In the genomic region with DNA sequence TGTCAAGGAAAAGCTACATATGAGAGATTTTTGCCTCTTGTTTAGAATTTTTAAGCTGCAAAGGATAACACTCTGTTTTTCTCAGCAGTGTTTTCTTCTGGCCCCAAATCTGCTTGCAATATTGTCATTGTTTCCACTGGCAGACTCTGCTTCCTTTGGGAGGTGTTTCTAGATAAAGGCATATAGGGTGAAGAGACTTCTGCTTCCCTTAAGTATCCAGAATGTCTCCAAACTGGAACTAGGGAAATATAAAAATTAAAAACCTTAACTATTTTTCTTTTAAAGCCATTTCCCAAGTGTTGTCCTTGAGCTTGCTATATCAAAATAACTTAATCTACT, we compare ENCODE assay signal across 18 cellular contexts. TPM values are rescaled to one million over a fixed set of nuclear protein-coding genes. Genes with fewer than 3 reads are reported as not detected.
DNase-seq lines count a peak whose midpoint lies in the region; ATAC-seq, FAIRE-seq and TF ChIP-seq lines count a peak whose summit lies in the region.
"Had no signal": no experiment of that assay in that cellular context is flagged by ENCODE, and none has a peak within 500 bp of the region (broad histone marks: within the 10 kb centered on the region; RNA-seq: fewer than 3 reads in every experiment).

No MANE protein-coding gene starts in this region.

- POLR2A ChIA-PET in endothelial cell of umbilical vein (lab: Charles Lee), result no interaction called here
- POLR2A ChIA-PET in CD8-positive, alpha-beta memory T cell (lab: Charles Lee), result no interaction called here

- H4K20me1 ChIP-seq in endothelial cell of umbilical vein (replicated peaks; ENCODE audit: control insufficient read depth, extremely low read depth, insufficient read depth, low read length), result no peaks in the 10 kb centered on the region

- dilution Hi-C loops in endothelial cell of umbilical vein (cut with MboI; ENCODE audit: extremely low pct_ligation_motif_present, low sequenced_read_pairs), result no loop called here

- TF ChIP-seq CTCF in VCaP (conservative IDR thresholded peaks at IDR 0.05) (no peak), endothelial cell of umbilical vein (IDR thresholded peaks at IDR 0.05; ENCODE audit: extremely low read depth in 1 of 2, insufficient read depth in 1 of 2, low read depth in 1 of 2, low read length in 2 of 2) (no peak), lower leg skin (IDR thresholded peaks at IDR 0.05) (no peak)

- H3K9me1 ChIP-seq in endothelial cell of umbilical vein (replicated peaks; ENCODE audit: control insufficient read depth, extremely low read depth, insufficient read depth, low read length), result no peaks in the 10 kb centered on the region

- no peak for DNase-seq in stimulated activated naive CD8-positive, alpha-beta T cell treated with anti-CD3 and anti-CD28 coated beads, Interleukin-15, Interleukin-2, amounts not matched to agents 100 U/mL and 50 U/mL, for 24 hours
- DNase-seq in endothelial cell of umbilical vein (ENCODE audit: low read depth, low spot score) (peak; percentile 39), retina (no peak), lower leg skin (ENCODE audit: low spot score in 2 of 2) (no peak)
- DNase-seq in CD8-positive, alpha-beta memory T cell, result no peak
- DNase-seq: BE2C; CD4-positive, alpha-beta memory T cell; COR-L47; H7 had no signal

- TF ChIP-seq POLR2A in endothelial cell of umbilical vein (IDR thresholded peaks at IDR 0.05; ENCODE audit: low read depth, low read length), result no peak
- no peak for TF ChIP-seq POLR2A in lower leg skin (IDR thresholded peaks at IDR 0.05)

- no peaks in the 10 kb centered on the region for H3K4me1 ChIP-seq in endothelial cell of umbilical vein (ENCODE audit: control insufficient read depth, extremely low read depth, insufficient read depth, low read length)
- no peaks in the 10 kb centered on the region for H3K4me1 ChIP-seq in CD8-positive, alpha-beta memory T cell (ENCODE audit: insufficient read depth, low read length)
- H3K4me1 ChIP-seq: BE2C had no signal

- no peaks in the 10 kb centered on the region for H3K36me3 Mint-ChIP-seq in stimulated activated naive CD8-positive, alpha-beta T cell treated with anti-CD3 and anti-CD28 coated beads, Interleukin-15, Interleukin-2, amounts not matched to agents 100 ng/mL and 50 ng/mL, for 24 hours (ENCODE audit: low read depth)
- no peaks in the 10 kb centered on the region for H3K36me3 Mint-ChIP-seq in CD8-positive, alpha-beta memory T cell
- H3K36me3 Mint-ChIP-seq: CD4-positive, alpha-beta memory T cell had no signal

- no peak overlapping the region for H3K9ac ChIP-seq in endothelial cell of umbilical vein (replicated peaks; ENCODE audit: extremely low read depth, insufficient read depth, low read length)

- H3K4me2 ChIP-seq in endothelial cell of umbilical vein (ENCODE audit: insufficient read depth, low read length), result no peak overlapping the region
- H3K4me2 ChIP-seq: GM23338 had no signal

- H3K27ac ChIP-seq in VCaP, result peak overlapping the region; percentile 58
- H3K27ac ChIP-seq in endothelial cell of umbilical vein (ENCODE audit: insufficient read depth, low read depth, low read length), result no peak overlapping the region
- no peak overlapping the region for H3K27ac ChIP-seq in CD8-positive, alpha-beta memory T cell (ENCODE audit: low read depth, low read length)
- H3K27ac ChIP-seq: C4-2B, HL-60 had no signal

- no peaks in the 10 kb centered on the region for H3K9me3 ChIP-seq in endothelial cell of umbilical vein (replicated peaks; ENCODE audit: control insufficient read depth, insufficient read depth, low read length)
- no peaks in the 10 kb centered on the region for H3K9me3 ChIP-seq in CD8-positive, alpha-beta memory T cell (ENCODE audit: low read length)
- H3K9me3 ChIP-seq: BE2C had no signal

- no peaks in the 10 kb centered on the region for H3K79me2 ChIP-seq in endothelial cell of umbilical vein (ENCODE audit: control insufficient read depth, insufficient read depth, low read length)

- peak overlapping the region; percentile 53 for H2AFZ ChIP-seq in endothelial cell of umbilical vein (ENCODE audit: low read depth, low read length)
- H2AFZ ChIP-seq: GM23338 had no signal

- no peaks in the 10 kb centered on the region for H3K4me1 Mint-ChIP-seq in stimulated activated naive CD8-positive, alpha-beta T cell treated with anti-CD3 and anti-CD28 coated beads, Interleukin-15, Interleukin-2, amounts not matched to agents 100 ng/mL and 50 ng/mL, for 24 hours (ENCODE audit: low read depth)
- no peaks in the 10 kb centered on the region for H3K4me1 Mint-ChIP-seq in CD8-positive, alpha-beta memory T cell
- H3K4me1 Mint-ChIP-seq: CD4-positive, alpha-beta memory T cell; GM23338 had no signal

- H3K27ac Mint-ChIP-seq in stimulated activated naive CD8-positive, alpha-beta T cell treated with anti-CD3 and anti-CD28 coated beads, Interleukin-15, Interleukin-2, amounts not matched to agents 100 ng/mL and 50 ng/mL, for 24 hours, result peak overlapping the region; percentile 19
- H3K27ac Mint-ChIP-seq in CD8-positive, alpha-beta memory T cell, result no peak overlapping the region
- H3K27ac Mint-ChIP-seq: CD4-positive, alpha-beta memory T cell; GM23338 had no signal

- no peak overlapping the region for H3K4me3 ChIP-seq in endothelial cell of umbilical vein (replicated peaks in 1 of 3; ENCODE audit: insufficient read depth in 1 of 3, low read depth in 1 of 3, low read length in 3 of 3)
- no peak overlapping the region for H3K4me3 ChIP-seq in lower leg skin (ENCODE audit: low read depth, poor library complexity, severe bottlenecking)
- no peak overlapping the region for H3K4me3 ChIP-seq in CD8-positive, alpha-beta memory T cell (ENCODE audit: low read length)
- H3K4me3 ChIP-seq: GM12878, GM23338 had no signal

- no TSS peak for BruUV-seq in endothelial cell of umbilical vein (replicated peaks; lab: Mats Ljungman, UMichigan)

- no peaks in the 10 kb centered on the region for H3K9me3 Mint-ChIP-seq in stimulated activated naive CD8-positive, alpha-beta T cell treated with anti-CD3 and anti-CD28 coated beads, Interleukin-15, Interleukin-2, amounts not matched to agents 100 ng/mL and 50 ng/mL, for 24 hours
- H3K9me3 Mint-ChIP-seq in CD8-positive, alpha-beta memory T cell, result no peaks in the 10 kb centered on the region
- H3K9me3 Mint-ChIP-seq: CD4-positive, alpha-beta memory T cell; GM23338 had no signal

- CTCF ChIA-PET in endothelial cell of umbilical vein (lab: Charles Lee), result no interaction called here
- CTCF ChIA-PET in CD8-positive, alpha-beta memory T cell (lab: Charles Lee), result no interaction called here

- no peak overlapping the region for H3K4me3 Mint-ChIP-seq in stimulated activated naive CD8-positive, alpha-beta T cell treated with anti-CD3 and anti-CD28 coated beads, Interleukin-15, Interleukin-2, amounts not matched to agents 100 ng/mL and 50 ng/mL, for 24 hours
- H3K4me3 Mint-ChIP-seq in CD8-positive, alpha-beta memory T cell, result no peak overlapping the region
- H3K4me3 Mint-ChIP-seq: CD4-positive, alpha-beta memory T cell; GM23338 had no signal

- intact Hi-C loops in endothelial cell of umbilical vein (cut with micrococcal nuclease), result no loop called here
- intact Hi-C loops in lower leg skin (cut with DNase I; ENCODE audit: low total_unique reads), result no loop called here

- H3K27me3 ChIP-seq in endothelial cell of umbilical vein (ENCODE audit: control insufficient read depth in 2 of 2, insufficient read depth in 2 of 2, low read length in 2 of 2), result no peaks in the 10 kb centered on the region
- no peaks in the 10 kb centered on the region for H3K27me3 ChIP-seq in CD8-positive, alpha-beta memory T cell (ENCODE audit: insufficient read depth, low read length, poor library complexity, severe bottlenecking)
- H3K27me3 ChIP-seq: BE2C had no signal

- FAIRE-seq in endothelial cell of umbilical vein (lab: Jason Lieb, UNC), result no peak
- FAIRE-seq: GM12878, GM18507 had no signal

- no peak for ATAC-seq in stimulated activated naive CD8-positive, alpha-beta T cell treated with anti-CD3 and anti-CD28 coated beads, Interleukin-15, Interleukin-2, amounts not matched to agents 100 U/mL and 50 U/mL, for 24 hours
- ATAC-seq: GM12878, GM23338 had no signal

- no peaks in the 10 kb centered on the region for H3K27me3 Mint-ChIP-seq in stimulated activated naive CD8-positive, alpha-beta T cell treated with anti-CD3 and anti-CD28 coated beads, Interleukin-15, Interleukin-2, amounts not matched to agents 100 ng/mL and 50 ng/mL, for 24 hours
- H3K27me3 Mint-ChIP-seq in CD8-positive, alpha-beta memory T cell, result peaks cover 0 to 2% of the 10 kb centered on the region in 2 donors

- H3K36me3 ChIP-seq in endothelial cell of umbilical vein (ENCODE audit: control insufficient read depth in 2 of 2, extremely low read depth in 1 of 2, insufficient read depth in 2 of 2, low read length in 2 of 2), result no peaks in the 10 kb centered on the region
- no peaks in the 10 kb centered on the region for H3K36me3 ChIP-seq in CD8-positive, alpha-beta memory T cell (ENCODE audit: insufficient read depth, low read length)
- H3K36me3 ChIP-seq: BE2C had no signal

TF ChIP-seq in endothelial cell of umbilical vein, 7 proteins besides CTCF, POLR2A, EP300 and RAD21:
- no peak for TF ChIP-seq EZH2 (IDR thresholded peaks at IDR 0.05; ENCODE audit: borderline replicate concordance, low read depth, low read length, severe bottlenecking)
- TF ChIP-seq, protein P1, sequence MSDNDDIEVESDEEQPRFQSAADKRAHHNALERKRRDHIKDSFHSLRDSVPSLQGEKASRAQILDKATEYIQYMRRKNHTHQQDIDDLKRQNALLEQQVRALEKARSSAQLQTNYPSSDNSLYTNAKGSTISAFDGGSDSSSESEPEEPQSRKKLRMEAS (IDR thresholded peaks at IDR 0.05; ENCODE audit: insufficient read depth, insufficient read length), result no peak
- no peak for TF ChIP-seq MYC (IDR thresholded peaks at IDR 0.05; ENCODE audit: low read depth, low read length)
- no peak for TF ChIP-seq GATA2 (IDR thresholded peaks at IDR 0.05; ENCODE audit: insufficient read depth, insufficient read length, low read depth, low read length)
- TF ChIP-seq FOS (IDR thresholded peaks at IDR 0.05; ENCODE audit: borderline replicate concordance, insufficient read depth, low read length), result no peak
- TF ChIP-seq JUN (IDR thresholded peaks at IDR 0.05; ENCODE audit: borderline replicate concordance, insufficient read depth, insufficient read length, low read depth), result no peak
- no peak for TF ChIP-seq POLR2AphosphoS5 (IDR thresholded peaks at IDR 0.05; ENCODE audit: insufficient read depth, low read depth, low read length)
TF ChIP-seq in endothelial cell of umbilical vein: peak in this region for 0.

RNA-seq across cellular contexts. Expression of a gene that starts 40.5 kb away (rescaled TPM):
- total RNA-seq in endothelial cell of umbilical vein (not detected in 2 replicates), lower leg skin (under 1 TPM in 3 of 4 donors, not detected in 1; 0.19 to 0.38 (median 0.27) TPM)
- polyA plus RNA-seq in endothelial cell of umbilical vein, result not detected in 2 replicates
- polyA plus RNA-seq in endothelial cell of umbilical vein (2011; cell fraction: cytosol; rRNA removed), result not detected in 2 replicates
- polyA plus RNA-seq in endothelial cell of umbilical vein (2011; cell fraction: nucleus; rRNA removed), result not detected in 2 replicates
- polyA plus RNA-seq in endothelial cell of umbilical vein (2012), result not detected in 2 replicates
- not detected in 2 replicates for polyA minus RNA-seq in endothelial cell of umbilical vein
- not detected for polyA minus RNA-seq in endothelial cell of umbilical vein (2011; cell fraction: cytosol; rRNA and poly(A)+ RNA removed)
- not detected in 2 replicates for polyA minus RNA-seq in endothelial cell of umbilical vein (2011; cell fraction: nucleus; rRNA and poly(A)+ RNA removed)
- not detected for total RNA-seq in CD8-positive, alpha-beta memory T cell
- polyA plus RNA-seq in CD8-positive, alpha-beta memory T cell, result not detected
- total RNA-seq: A172; CD4-positive, alpha-beta memory T cell; GM12878; H7 had no signal
- polyA plus RNA-seq: AG04450; CD4-positive, alpha-beta memory T cell; GM12878 had no signal
